Comparison of ENCODE assay signal across 15 cellular contexts in genomic region chr3:135970500-135971116, GRCh38. TPM values are rescaled to one million over a fixed set of nuclear protein-coding genes. Genes with fewer than 3 reads are reported as not detected.
DNase-seq lines count a peak whose midpoint lies in the region; ATAC-seq, FAIRE-seq and TF ChIP-seq lines count a peak whose summit lies in the region.
"Had no signal": no experiment of that assay in that cellular context is flagged by ENCODE, and none has a peak within 500 bp of the region (broad histone marks: within the 10 kb centered on the region; RNA-seq: fewer than 3 reads in every experiment).

No MANE protein-coding gene starts in this region.

- no peaks in the 10 kb centered on the region for H4K20me1 ChIP-seq in BLaER1 treated with 17β-estradiol and CSF1 and Interleukin-3, amounts not matched to agents 10 nM and 100 nM

- H3K9ac ChIP-seq in BLaER1 treated with 17β-estradiol and CSF1 and Interleukin-3, amounts not matched to agents 10 nM and 100 nM, result no peak overlapping the region

- peaks cover 0 to 6% (median 0%) of the 10 kb centered on the region in 11 experiments; a peak in 2 of 22 replicates for H3K9me3 ChIP-seq in BLaER1 treated with 17β-estradiol and CSF1 and Interleukin-3, amounts not matched to agents 10 nM and 100 nM (replicated peaks in 1 of 11)
- H3K9me3 ChIP-seq in esophagus muscularis mucosa, result no peaks in the 10 kb centered on the region
- H3K9me3 ChIP-seq: mucosa of descending colon had no signal

- peaks cover 0 to 13% (median 6%) of the 10 kb centered on the region in 10 experiments; a peak in 12 of 20 replicates for H3K4me1 ChIP-seq in BLaER1 treated with 17β-estradiol and CSF1 and Interleukin-3, amounts not matched to agents 10 nM and 100 nM
- H3K4me1 ChIP-seq in esophagus muscularis mucosa, result peaks cover 18 to 75% (median 72%) of the 10 kb centered on the region in 4 donors

- no peak overlapping the region for H3K27ac ChIP-seq in BLaER1 treated with 17β-estradiol and CSF1 and Interleukin-3, amounts not matched to agents 10 nM and 100 nM
- H3K27ac ChIP-seq in esophagus muscularis mucosa (replicated peaks in 1 of 4), result no peak overlapping the region

- H3K4me1 Mint-ChIP-seq in activated T-helper 17 cell treated with anti-CD3 and anti-CD28 coated beads, Interleukin-2, amount 50 U/mL, for 72 hours, result no peaks in the 10 kb centered on the region

- no peak for TF ChIP-seq EP300 in esophagus muscularis mucosa (IDR thresholded peaks at IDR 0.05)

- DNase-seq in MV-4-11 (lab: John Stamatoyannopoulos, UW) (peak; percentile 45), bronchial epithelial cell (ENCODE audit: low read depth) (peak; percentile 68), medulla oblongata (ENCODE audit: extremely low spot score) (peak; percentile 83), esophagus muscularis mucosa (ENCODE audit: extremely low spot score) (no peak), GM19240 (ENCODE audit: insufficient read length, low spot score) (no peak)
- DNase-seq: activated CD4-positive, alpha-beta T cell treated with anti-CD3 and anti-CD28 coated beads for 36 hours; activated T-cell treated with anti-CD3 and anti-CD28 coated beads, Interleukin-2, amount 50 U/mL, for 4 hours; AML-193; effector CD8-positive, alpha-beta T cell; mucosa of descending colon; NCI-H2081 treated with DMSO at 0.1 percent for 48 hours; stimulated activated CD4-positive, alpha-beta T cell treated with anti-CD3 and anti-CD28 coated beads, Interleukin-4, amount 100 ng/mL, for 24 hours had no signal

- H3K4me3 ChIP-seq in BLaER1 treated with 17β-estradiol and CSF1 and Interleukin-3, amounts not matched to agents 10 nM and 100 nM, result no peak overlapping the region
- H3K4me3 ChIP-seq in bronchial epithelial cell (ENCODE audit: low read depth, low read length) (no peak overlapping the region), esophagus muscularis mucosa (no peak overlapping the region)
- H3K4me3 ChIP-seq: mucosa of descending colon had no signal

- H3K9me3 Mint-ChIP-seq in activated T-helper 17 cell treated with anti-CD3 and anti-CD28 coated beads, Interleukin-2, amount 50 U/mL, for 72 hours, result no peaks in the 10 kb centered on the region

- TF ChIP-seq POLR2A in esophagus muscularis mucosa (IDR thresholded peaks at IDR 0.05; ENCODE audit: low read depth), result no peak

- peak overlapping the region in 6 of 11 experiments; percentile 0 to 27 (median 20); a peak in 6 of 22 replicates for H3K4me2 ChIP-seq in BLaER1 treated with 17β-estradiol and CSF1 and Interleukin-3, amounts not matched to agents 10 nM and 100 nM

- TF ChIP-seq CTCF in bronchial epithelial cell (IDR thresholded peaks at IDR 0.05; ENCODE audit: insufficient read depth, low read length, severe bottlenecking), result no peak
- no peak for TF ChIP-seq CTCF in esophagus muscularis mucosa (IDR thresholded peaks at IDR 0.05)

- no peak for ATAC-seq in activated T-helper 17 cell treated with anti-CD3 and anti-CD28 coated beads, Interleukin-2, amount 50 U/mL, for 72 hours (replicated peaks)
- ATAC-seq in GM18858 (IDR thresholded peaks at IDR 0.05; ENCODE audit: unreplicated experiment), result no peak
- ATAC-seq: activated CD4-positive, alpha-beta T cell treated with anti-CD3 and anti-CD28 coated beads for 36 hours; activated T-cell treated with anti-CD3 and anti-CD28 coated beads, Interleukin-2, amount 50 U/mL, for 4 hours; mucosa of descending colon had no signal

- intact Hi-C loops in esophagus muscularis mucosa (cut with DNase I), result no loop called here

- no peak overlapping the region for H3K27ac Mint-ChIP-seq in activated T-helper 17 cell treated with anti-CD3 and anti-CD28 coated beads, Interleukin-2, amount 50 U/mL, for 72 hours
- H3K27ac Mint-ChIP-seq: activated CD4-positive, alpha-beta T cell treated with anti-CD3 and anti-CD28 coated beads for 36 hours had no signal

- no peaks in the 10 kb centered on the region for H3K36me3 ChIP-seq in BLaER1 treated with 17β-estradiol and CSF1 and Interleukin-3, amounts not matched to agents 10 nM and 100 nM
- H3K36me3 ChIP-seq in bronchial epithelial cell (ENCODE audit: control insufficient read depth, insufficient read depth, low read length) (no peaks in the 10 kb centered on the region), esophagus muscularis mucosa (no peaks in the 10 kb centered on the region)

- H3K4me3 Mint-ChIP-seq in activated T-helper 17 cell treated with anti-CD3 and anti-CD28 coated beads, Interleukin-2, amount 50 U/mL, for 72 hours, result no peak overlapping the region
- H3K4me3 Mint-ChIP-seq: activated CD4-positive, alpha-beta T cell treated with anti-CD3 and anti-CD28 coated beads for 36 hours; activated T-cell treated with anti-CD3 and anti-CD28 coated beads, Interleukin-2, amount 50 U/mL, for 4 hours had no signal

- no peaks in the 10 kb centered on the region for H3K27me3 ChIP-seq in BLaER1 treated with 17β-estradiol and CSF1 and Interleukin-3, amounts not matched to agents 10 nM and 100 nM
- H3K27me3 ChIP-seq in bronchial epithelial cell (ENCODE audit: control insufficient read depth, insufficient read depth, low read length) (no peaks in the 10 kb centered on the region), esophagus muscularis mucosa (no peaks in the 10 kb centered on the region)

- 76% methylated on average over 1 of the region's 1 CpG for WGBS in esophagus muscularis mucosa

- H3K36me3 Mint-ChIP-seq in activated T-helper 17 cell treated with anti-CD3 and anti-CD28 coated beads, Interleukin-2, amount 50 U/mL, for 72 hours (ENCODE audit: low read depth), result no peaks in the 10 kb centered on the region

- H3K27me3 Mint-ChIP-seq in activated T-helper 17 cell treated with anti-CD3 and anti-CD28 coated beads, Interleukin-2, amount 50 U/mL, for 72 hours, result peaks cover 44% of the 10 kb centered on the region

- no peak for FAIRE-seq in bronchial epithelial cell (lab: Jason Lieb, UNC)

RNA-seq across cellular contexts. Expression of gene PPP2R3A, which starts 5.1 kb away (rescaled TPM):
- total RNA-seq in bronchial epithelial cell (4.2 and 6.1 TPM in 2 replicates), esophagus muscularis mucosa (10 to 100 TPM; 19.4 to 28.9 (median 26.3) TPM)
- under 1 TPM; 0.15 to 0.79 TPM for total RNA-seq in activated T-helper 17 cell treated with anti-CD3 and anti-CD28 coated beads, Interleukin-2, amount 50 U/mL, for 72 hours

Comparison
In these comparisons a context has a peak if more than half of its experiments do, and no peak if none do; other contexts are left out.
1. DNase-seq: peak in MV-4-11 (single experiment), bronchial epithelial cell (single experiment) and medulla oblongata (single experiment); none in esophagus muscularis mucosa (single experiment) and GM19240 (single experiment).